ENCODE assay signal across 8 cellular contexts in genomic region chr7:73842248-73842895, GRCh38. TPM values are rescaled to one million over a fixed set of nuclear protein-coding genes. Genes with fewer than 3 reads are reported as not detected.
A peak's percentile ranks its signal among the peaks of the same experiment; 100 is the strongest.
DNase-seq lines count a peak whose midpoint lies in the region; ATAC-seq lines count a peak whose summit lies in the region.

Gene METTL27 (minus strand): TSS chr7:73842516. CDS start chr7:73842140, 376 bp downstream.

- H3K27ac ChIP-seq in esophagus (ENCODE audit: low read depth in 2 of 2, low read length in 1 of 2) (peak within 1 kb of the TSS; percentile 73), muscle layer of duodenum (ENCODE audit: low read length) (peak within 1 kb of the TSS; percentile 63)

- ATAC-seq in GM21529 (IDR thresholded peaks at IDR 0.05; ENCODE audit: unreplicated experiment), result peak; percentile 95

- H3K4me1 ChIP-seq in esophagus (ENCODE audit: control insufficient read depth in 2 of 2, insufficient read depth in 2 of 2, low read length in 1 of 2) (peaks cover 0 to 13% of the 10 kb centered on the region in 2 donors), muscle layer of duodenum (ENCODE audit: control insufficient read depth in 1 of 2, insufficient read depth in 2 of 2, low read length in 2 of 2) (peaks cover 0 to 9% of the 10 kb centered on the region in 2 donors)

- H3K36me3 Mint-ChIP-seq in IgD-negative memory B cell, result no peaks in the 10 kb centered on the region

- H3K4me3 ChIP-seq in esophagus (ENCODE audit: low read depth in 1 of 2, low read length in 2 of 2) (peak within 1 kb of the TSS; percentile 46 to 68), muscle layer of duodenum (ENCODE audit: low read depth in 1 of 2, low read length in 2 of 2) (peak within 1 kb of the TSS; percentile 63 to 80)

- no peaks in the 10 kb centered on the region for H3K27me3 Mint-ChIP-seq in IgD-negative memory B cell

- H3K27ac Mint-ChIP-seq in IgD-negative memory B cell, result peak within 1 kb of the TSS in 1 of 3 donors; percentile 73

- peaks cover 15 to 23% (median 17%) of the 10 kb centered on the region in 3 donors for H3K4me1 Mint-ChIP-seq in IgD-negative memory B cell

- H3K9me3 ChIP-seq in esophagus (ENCODE audit: control insufficient read depth in 2 of 2, insufficient read depth in 1 of 2, low read depth in 1 of 2, low read length in 1 of 2) (no peaks in the 10 kb centered on the region), muscle layer of duodenum (ENCODE audit: control insufficient read depth in 1 of 2, low read length in 2 of 2) (no peaks in the 10 kb centered on the region)

- DNase-seq in DMS114 treated with DMSO at 0.1 percent for 48 hours (lab: John Stamatoyannopoulos, UW; ENCODE audit: unreplicated experiment) (peak; percentile 79), OCI-M2 (lab: John Stamatoyannopoulos, UW; ENCODE audit: unreplicated experiment) (peak; percentile 36)
- DNase-seq in activated T-cell treated with anti-CD3 and anti-CD28 coated beads, Interleukin-2, amount 50 U/mL, for 1 hour, result peak; percentile 88
- peak; percentile 78 for DNase-seq in stimulated activated CD8-positive, alpha-beta memory T cell treated with anti-CD3 and anti-CD28 coated beads, Interleukin-7, amount 100 ng/mL, for 24 hours (ENCODE audit: low read depth)

- no peaks in the 10 kb centered on the region for H3K27me3 ChIP-seq in esophagus (ENCODE audit: control insufficient read depth in 1 of 2, insufficient read depth in 2 of 2, low read length in 2 of 2)
- H3K27me3 ChIP-seq in muscle layer of duodenum (ENCODE audit: low read depth, low read length), result no peaks in the 10 kb centered on the region

- no peaks in the 10 kb centered on the region for H3K36me3 ChIP-seq in esophagus (ENCODE audit: control insufficient read depth in 2 of 2, insufficient read depth in 2 of 2, low read length in 1 of 2)
- no peaks in the 10 kb centered on the region for H3K36me3 ChIP-seq in muscle layer of duodenum (ENCODE audit: control insufficient read depth in 1 of 2, insufficient read depth in 2 of 2, low read length in 2 of 2)

- H3K4me3 Mint-ChIP-seq in IgD-negative memory B cell, result peak within 1 kb of the TSS; percentile 79 to 94 (median 87)

- WGBS in esophagus, 2 donors, result 1% methylated on average over 24 to 34 of the region's 35 CpGs

- no peaks in the 10 kb centered on the region for H3K9me3 Mint-ChIP-seq in IgD-negative memory B cell

RNA-seq across cellular contexts. Expression of gene METTL27, which starts in this region (rescaled TPM):
- polyA plus RNA-seq in IgD-negative memory B cell (not detected), esophagus (1 to 10 TPM in 1 of 2 donors, under 1 TPM in 1; 0.45 to 1.1 TPM)

Comparison
In these comparisons a context has a peak if more than half of its experiments do, and no peak if none do; other contexts are left out.
1. Peak in every context shown above with its lines: DNase-seq, ATAC-seq, H3K4me3 ChIP-seq and H3K27ac ChIP-seq.
2. DNase-seq: peak in every context shown above with its lines; median percentile 88 in activated T-cell treated with anti-CD3 and anti-CD28 coated beads, Interleukin-2, amount 50 U/mL, for 1 hour; 79 in DMS114 treated with DMSO at 0.1 percent for 48 hours; 78 in stimulated activated CD8-positive, alpha-beta memory T cell treated with anti-CD3 and anti-CD28 coated beads, Interleukin-7, amount 100 ng/mL, for 24 hours; 36 in OCI-M2.